ENCODE assay signal across 9 cellular contexts in genomic region chr17:40320771-40321501, GRCh38. TPM values are rescaled to one million over a fixed set of nuclear protein-coding genes. Genes with fewer than 3 reads are reported as not detected.
A peak's percentile ranks its signal among the peaks of the same experiment; 100 is the strongest.
DNase-seq lines count a peak whose midpoint lies in the region; ATAC-seq and TF ChIP-seq lines count a peak whose summit lies in the region.
"Had no signal": no experiment of that assay in that cellular context is flagged by ENCODE, and none has a peak within 500 bp of the region (broad histone marks: within the 10 kb centered on the region; RNA-seq: fewer than 3 reads in every experiment).

No MANE protein-coding gene starts in this region.

- no peak for DNase-seq in Calu3
- no peak for DNase-seq in RWPE2 (ENCODE audit: low spot score)
- no peak for DNase-seq in NCI-H345 (lab: John Stamatoyannopoulos, UW)
- DNase-seq in D341Med (ENCODE audit: low spot score), result no peak
- DNase-seq in NCI-H1694 (lab: John Stamatoyannopoulos, UW), result no peak

- H3K4me3 Mint-ChIP-seq in Calu3 (ENCODE audit: low read depth, unreplicated experiment), result peak overlapping the region; percentile 89

- H3K27ac ChIP-seq in RWPE2 (ENCODE audit: poor library complexity, severe bottlenecking), result peak overlapping the region; percentile 97
- H3K27ac ChIP-seq in duodenal mucosa (ENCODE audit: low read depth, low read length), result peak overlapping the region; percentile 55
- peak overlapping the region; percentile 98 for H3K27ac ChIP-seq in neutrophil

- peaks cover 61% of the 10 kb centered on the region for H3K4me1 ChIP-seq in RWPE2 (ENCODE audit: insufficient read depth, poor library complexity, severe bottlenecking)
- H3K4me1 ChIP-seq in duodenal mucosa (ENCODE audit: control insufficient read depth in 1 of 2, insufficient read depth in 2 of 2, low read length in 2 of 2), result peaks cover 80 to 83% of the 10 kb centered on the region in 2 donors
- H3K4me1 ChIP-seq in neutrophil (ENCODE audit: control insufficient read depth in 1 of 2, insufficient read depth in 1 of 2, low read depth in 1 of 2, low read length in 1 of 2), result peaks cover 81 to 92% of the 10 kb centered on the region in 2 experiments

- H3K4me1 Mint-ChIP-seq in Calu3 (ENCODE audit: low read depth, unreplicated experiment), result peaks cover 73% of the 10 kb centered on the region

- H3K27me3 Mint-ChIP-seq in Calu3 (ENCODE audit: unreplicated experiment), result no peaks in the 10 kb centered on the region

- no peaks in the 10 kb centered on the region for H3K9me3 Mint-ChIP-seq in Calu3 (ENCODE audit: low read depth, unreplicated experiment)

- H3K27me3 ChIP-seq in RWPE2 (ENCODE audit: insufficient read depth, poor library complexity, severe bottlenecking) (no peaks in the 10 kb centered on the region), duodenal mucosa (ENCODE audit: control insufficient read depth in 1 of 2, insufficient read depth in 2 of 2, low read length in 2 of 2) (no peaks in the 10 kb centered on the region), neutrophil (no peaks in the 10 kb centered on the region)

- TF ChIP-seq CTCF in Calu3 (IDR thresholded peaks at IDR 0.05; ENCODE audit: unreplicated experiment) (no peak), RWPE2 (IDR thresholded peaks at IDR 0.05; ENCODE audit: poor library complexity, severe bottlenecking) (no peak), neutrophil (IDR thresholded peaks at IDR 0.05) (no peak)

- peak overlapping the region; percentile 18 to 45 for H3K9ac ChIP-seq in duodenal mucosa (ENCODE audit: low read depth in 1 of 2, low read length in 2 of 2)

- ATAC-seq in RWPE2 (ENCODE audit: low read depth), result no peak
- ATAC-seq in HG02759 (IDR thresholded peaks at IDR 0.05; ENCODE audit: unreplicated experiment), result no peak

- H3K4me3 ChIP-seq in RWPE2 (ENCODE audit: severe bottlenecking) (no peak overlapping the region), duodenal mucosa (ENCODE audit: low read depth in 1 of 2, low read length in 2 of 2) (peak overlapping the region; percentile 79 to 85), neutrophil (ENCODE audit: low read depth in 1 of 2, low read length in 1 of 2) (peak overlapping the region; percentile 88 to 99)

- CTCF ChIA-PET in Calu3 (lab: Charles Lee), result interaction anchor here (0.5 to 36.5 kb wide), 6 partner anchors 9 to 261 kb away, joined by 3 to 1520 read pairs (median 4); partner anchors contain the start of genes CASC3, GJD3 and RARA

- H3K27ac Mint-ChIP-seq in Calu3 (ENCODE audit: unreplicated experiment), result peak overlapping the region; percentile 12

- H3K36me3 ChIP-seq in RWPE2 (ENCODE audit: low read depth) (no peaks in the 10 kb centered on the region), duodenal mucosa (ENCODE audit: control insufficient read depth in 1 of 2, insufficient read depth in 2 of 2, low read length in 2 of 2) (no peaks in the 10 kb centered on the region), neutrophil (peaks cover 4% of the 10 kb centered on the region)

- no TSS peak for BruUV-seq in Calu3 (replicated peaks; lab: Mats Ljungman, UMichigan)

- H3K36me3 Mint-ChIP-seq in Calu3 (ENCODE audit: insufficient read depth, unreplicated experiment), result peaks cover 83% of the 10 kb centered on the region

- intact Hi-C loops in Calu3 (cut with micrococcal nuclease; ENCODE audit: unreplicated experiment), result no loop called here

- H3K9me3 ChIP-seq in RWPE2 (ENCODE audit: severe bottlenecking) (no peaks in the 10 kb centered on the region), duodenal mucosa (ENCODE audit: control insufficient read depth in 1 of 2, low read length in 2 of 2) (no peaks in the 10 kb centered on the region), neutrophil (no peaks in the 10 kb centered on the region)

RNA-seq across cellular contexts. Expression of gene RARA, which starts 12.0 kb away (rescaled TPM):
- total RNA-seq in Calu3 (2022), result 150 and 170 TPM in 2 replicates

RNA-seq across cellular contexts. Expression of gene CDC6, which starts 33.3 kb away (rescaled TPM):
- total RNA-seq in Calu3 (2022), result 567 and 645 TPM in 2 replicates

RNA-seq across cellular contexts. Expression of gene GJD3, which starts 43.6 kb away (rescaled TPM):
- 0.44 and 0.71 TPM in 2 replicates for total RNA-seq in Calu3 (2022)
- total RNA-seq: epithelial cell of proximal tubule had no signal
